Comparison of ENCODE assay signal across 17 cellular contexts in the genomic region with DNA sequence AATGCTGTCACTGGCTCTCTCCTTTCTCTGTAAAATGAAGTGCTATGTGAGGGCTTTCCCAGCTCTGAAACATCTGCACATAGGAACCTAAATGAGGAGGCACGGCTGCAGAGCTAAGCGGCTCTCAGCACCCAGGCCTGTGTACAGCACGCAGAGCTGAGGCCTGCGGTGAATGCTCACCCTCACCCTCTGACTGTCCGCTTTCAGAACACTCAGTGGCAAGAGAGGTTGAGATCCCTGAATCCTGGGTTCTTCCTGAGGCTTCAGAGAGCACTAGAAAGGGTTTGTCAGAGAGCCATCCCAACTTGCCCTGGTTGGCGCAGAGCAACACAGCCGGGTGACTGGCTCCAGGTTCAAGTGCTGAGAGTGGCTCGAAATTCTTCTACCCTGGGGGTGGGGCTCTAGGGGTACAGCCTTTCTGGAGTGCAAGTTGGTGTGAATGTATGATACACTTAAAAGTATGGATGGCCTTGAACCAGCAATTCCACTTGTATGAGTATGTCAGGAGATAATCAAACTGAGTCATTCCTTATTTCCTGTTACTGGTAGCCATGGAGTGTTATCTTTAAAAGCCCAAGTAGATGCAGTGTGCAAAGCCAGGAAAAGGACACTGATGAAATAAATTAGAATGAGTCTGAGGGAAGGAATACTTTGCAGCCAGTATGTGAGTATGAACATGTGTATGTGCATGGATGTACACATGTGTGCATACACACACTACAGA. TPM values are rescaled to one million over a fixed set of nuclear protein-coding genes. Genes with fewer than 3 reads are reported as not detected.
A peak's percentile ranks its signal among the peaks of the same experiment; 100 is the strongest.
DNase-seq lines count a peak whose midpoint lies in the region; ATAC-seq, FAIRE-seq and TF ChIP-seq lines count a peak whose summit lies in the region.
"Had no signal": no experiment of that assay in that cellular context is flagged by ENCODE, and none has a peak within 500 bp of the region (broad histone marks: within the 10 kb centered on the region; RNA-seq: fewer than 3 reads in every experiment).

No MANE protein-coding gene starts in this region.

- no peak for TF ChIP-seq CTCF in HFFc6 (IDR thresholded peaks at IDR 0.05)
- TF ChIP-seq CTCF in foreskin keratinocyte (conservative IDR thresholded peaks at IDR 0.05), result no peak

- H3K9ac ChIP-seq in adipocyte (ENCODE audit: low read length), result no peak overlapping the region

- no peak for FAIRE-seq in GM19239 (lab: Jason Lieb, UNC)

- H3K4me1 ChIP-seq in adipocyte (ENCODE audit: control insufficient read depth, insufficient read depth, low read length), result peaks cover 8% of the 10 kb centered on the region
- peaks cover 7% of the 10 kb centered on the region for H3K4me1 ChIP-seq in foreskin keratinocyte
- H3K4me1 ChIP-seq: vagina had no signal

- H3K27me3 ChIP-seq in adipocyte (replicated peaks; ENCODE audit: control insufficient read depth, insufficient read depth, low read length) (no peaks in the 10 kb centered on the region), foreskin keratinocyte (no peaks in the 10 kb centered on the region)
- H3K27me3 ChIP-seq: vagina had no signal

- peak overlapping the region; percentile 85 for H3K27ac Mint-ChIP-seq in HFFc6
- H3K27ac Mint-ChIP-seq: activated CD8-positive, alpha-beta T cell treated with anti-CD3 and anti-CD28 coated beads for 36 hours had no signal

- no peaks in the 10 kb centered on the region for H3K36me3 ChIP-seq in adipocyte (ENCODE audit: control insufficient read depth, insufficient read depth, low read length, severe bottlenecking)
- H3K36me3 ChIP-seq: vagina had no signal

- H3K27ac ChIP-seq in foreskin keratinocyte, result no peak overlapping the region
- H3K27ac ChIP-seq: vagina had no signal

- H3K9me3 ChIP-seq in adipocyte (ENCODE audit: control insufficient read depth, low read length), result peaks cover 6% of the 10 kb centered on the region

- H3K9me3 Mint-ChIP-seq in HFFc6, result peaks cover 23% of the 10 kb centered on the region

- peak; percentile 84 for ATAC-seq in foreskin keratinocyte
- ATAC-seq in HG03196 (IDR thresholded peaks at IDR 0.05; ENCODE audit: unreplicated experiment), result no peak
- ATAC-seq in GM19463 (IDR thresholded peaks at IDR 0.05; ENCODE audit: unreplicated experiment), result no peak
- ATAC-seq: activated CD8-positive, alpha-beta T cell treated with anti-CD3 and anti-CD28 coated beads for 36 hours; left ventricle myocardium superior had no signal

- 0 out of 2 replicates have a peak overlapping the region, but pooled peaks have one; percentile 20 for H3K4me3 Mint-ChIP-seq in HFFc6
- H3K4me3 Mint-ChIP-seq: activated CD8-positive, alpha-beta T cell treated with anti-CD3 and anti-CD28 coated beads for 36 hours had no signal

- in situ Hi-C loops in ACHN (cut with HindIII; ENCODE audit: low pct_ligation_motif_present, low pct_unique_long_range_greater_than_20kb, low sequenced_read_pairs), result no loop called here

- H3K4me3 ChIP-seq in adipocyte (ENCODE audit: low read length), result no peak overlapping the region
- H3K4me3 ChIP-seq: vagina had no signal

- peaks cover 25% of the 10 kb centered on the region for H3K36me3 Mint-ChIP-seq in HFFc6 (ENCODE audit: low read depth)

- peaks cover 23% of the 10 kb centered on the region for H3K4me1 Mint-ChIP-seq in HFFc6 (ENCODE audit: low read depth)

- peak; percentile 28 for DNase-seq in ACHN
- DNase-seq in HFFc6, result peak; percentile 89
- DNase-seq in adipocyte (ENCODE audit: low read depth), result peak; percentile 42
- DNase-seq in foreskin keratinocyte, result peak; percentile 59 to 81
- no peak for DNase-seq in GM19239 (ENCODE audit: insufficient read length, low spot score)
- DNase-seq in NOMO-1 treated with dmso at 0.1 percent for 144 hours (lab: John Stamatoyannopoulos, UW; ENCODE audit: unreplicated experiment), result no peak
- DNase-seq: activated CD8-positive, alpha-beta T cell treated with anti-CD3 and anti-CD28 coated beads for 36 hours; activated gamma-delta T cell treated with Interleukin-2 at 50 U/mL for 16 hours; C1 segment of cervical spinal cord; glutamatergic neuron; left ventricle myocardium superior; NCI-H2081; stimulated activated CD4-positive, alpha-beta T cell treated with anti-CD3 and anti-CD28 coated beads, Interleukin-15, amount 100 ng/mL, for 24 hours; T-helper 2 cell had no signal

- H3K27me3 Mint-ChIP-seq in HFFc6 (ENCODE audit: insufficient read depth), result no peaks in the 10 kb centered on the region
- H3K27me3 Mint-ChIP-seq: activated CD8-positive, alpha-beta T cell treated with anti-CD3 and anti-CD28 coated beads for 36 hours had no signal

RNA-seq across cellular contexts. Expression of gene CCDC201, which starts 1.7 kb away (rescaled TPM):
- not detected for total RNA-seq in HFFc6 (2021; fragmentation: NEBNext Ultra II Directional; extraction: Animal tissue kit (Norgen Biotek cat#: 25700))
- total RNA-seq in foreskin keratinocyte, result not detected in 2 replicates
- polyA plus RNA-seq in foreskin keratinocyte, result not detected in 2 replicates
- total RNA-seq: activated CD8-positive, alpha-beta T cell treated with anti-CD3 and anti-CD28 coated beads for 36 hours; left ventricle myocardium superior; vagina had no signal

RNA-seq across cellular contexts. Expression of gene IGFBP1, which starts 13.7 kb away (rescaled TPM):
- total RNA-seq in HFFc6 (2021; fragmentation: NEBNext Ultra II Directional; extraction: Animal tissue kit (Norgen Biotek cat#: 25700)), result not detected
- total RNA-seq in foreskin keratinocyte, result not detected in 2 replicates
- not detected in 2 replicates for polyA plus RNA-seq in foreskin keratinocyte
- total RNA-seq: activated CD8-positive, alpha-beta T cell treated with anti-CD3 and anti-CD28 coated beads for 36 hours; left ventricle myocardium superior had no signal

RNA-seq across cellular contexts. Expression of gene IGFBP3, which starts 46.5 kb away (rescaled TPM):
- total RNA-seq in HFFc6 (2021; fragmentation: NEBNext Ultra II Directional; extraction: Animal tissue kit (Norgen Biotek cat#: 25700)), result 100 to 1,000 TPM; 797 to 983 (median 926) TPM
- total RNA-seq in foreskin keratinocyte, result 0.58 and 0.63 TPM in 2 replicates
- polyA plus RNA-seq in foreskin keratinocyte, result 0.58 and 0.64 TPM in 2 replicates

Comparison
In these comparisons a context has a peak if more than half of its experiments do, and no peak if none do; other contexts are left out.
1. DNase-seq: peak in ACHN (single experiment), HFFc6 (single experiment), adipocyte (single experiment) and foreskin keratinocyte (2 of 2); none in GM19239 (single experiment) and NOMO-1 treated with dmso at 0.1 percent for 144 hours (single experiment).
2. RNA of gene IGFBP3, which starts 46.5 kb away (total RNA-seq): 797 to 983 TPM in HFFc6; 0.58 to 0.63 TPM in foreskin keratinocyte; every median in the first group is over 100 times any median in the second.